7 cellular contexts compared by ENCODE assay signal in the genomic region with DNA sequence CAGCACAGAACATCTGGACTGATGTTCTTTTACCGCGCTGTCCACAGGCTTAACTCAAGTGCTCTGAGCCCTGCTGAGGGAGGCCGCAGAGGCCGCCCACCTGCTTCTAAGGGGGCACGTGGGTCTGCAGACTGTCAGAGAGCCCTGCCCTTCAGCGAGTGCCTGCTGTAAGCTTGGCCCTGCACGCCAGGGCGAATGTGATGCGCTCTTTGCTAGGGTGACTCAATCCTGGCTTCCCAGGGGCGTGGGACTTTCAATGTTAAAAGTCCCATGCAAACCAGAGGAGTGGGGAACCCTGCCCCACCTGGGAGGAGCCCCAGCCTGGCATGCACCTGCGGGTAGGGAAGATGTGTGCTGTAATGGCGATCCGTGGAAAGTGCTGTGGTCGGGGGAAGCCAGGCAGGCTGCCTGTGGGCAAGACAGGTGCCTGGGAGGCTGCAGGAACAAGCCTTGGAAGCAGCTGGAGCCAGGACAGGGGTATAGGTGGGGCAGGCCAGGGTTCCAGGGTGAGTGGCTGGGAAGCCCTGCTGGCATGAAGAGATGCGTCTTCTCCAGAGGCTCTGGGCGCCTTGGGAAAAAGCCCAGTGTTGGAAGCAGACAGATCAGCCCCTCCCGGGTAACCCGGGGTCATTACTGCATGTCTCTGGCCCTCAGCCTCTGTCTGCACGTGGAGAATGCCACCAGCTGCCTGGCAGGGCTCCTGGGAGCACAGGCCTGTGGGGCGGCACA. TPM values are rescaled to one million over a fixed set of nuclear protein-coding genes. Genes with fewer than 3 reads are reported as not detected.
DNase-seq lines count a peak whose midpoint lies in the region; ATAC-seq and TF ChIP-seq lines count a peak whose summit lies in the region.

No MANE protein-coding gene starts in this region.

- H3K27ac Mint-ChIP-seq in activated naive CD4-positive, alpha-beta T cell treated with anti-CD3 and anti-CD28 coated beads for 36 hours, result no peak overlapping the region

- H3K4me3 Mint-ChIP-seq in activated naive CD4-positive, alpha-beta T cell treated with anti-CD3 and anti-CD28 coated beads for 36 hours, result peak overlapping the region; percentile 87

- peaks cover 6% of the 10 kb centered on the region for H3K36me3 Mint-ChIP-seq in activated naive CD4-positive, alpha-beta T cell treated with anti-CD3 and anti-CD28 coated beads for 36 hours (ENCODE audit: low read depth)

- ATAC-seq in GM18508 (IDR thresholded peaks at IDR 0.05; ENCODE audit: insufficient read depth, unreplicated experiment) (peak; percentile 31), HG02610 (IDR thresholded peaks at IDR 0.05; ENCODE audit: unreplicated experiment) (peak; percentile 42), Right ventricle myocardium superior (ENCODE audit: poor library complexity) (peak; percentile 78)

- peaks cover 47% of the 10 kb centered on the region for H3K4me1 Mint-ChIP-seq in activated naive CD4-positive, alpha-beta T cell treated with anti-CD3 and anti-CD28 coated beads for 36 hours (ENCODE audit: low read depth)

- CTCF ChIA-PET in activated naive CD4-positive, alpha-beta T cell treated with anti-CD3 and anti-CD28 coated beads for 36 hours (lab: Charles Lee), result no interaction called here

- DNase-seq in NCI-H2196 (lab: John Stamatoyannopoulos, UW; ENCODE audit: unreplicated experiment), result peak; percentile 65
- peak; percentile 88 for DNase-seq in activated naive CD4-positive, alpha-beta T cell treated with anti-CD3 and anti-CD28 coated beads for 36 hours
- peak; percentile 81 for DNase-seq in Right ventricle myocardium superior
- DNase-seq in retinal pigment epithelial cell (ENCODE audit: low read depth), result no peak
- no peak for DNase-seq in NCI-H1436 (lab: John Stamatoyannopoulos, UW)

- no peak for TF ChIP-seq CTCF in retinal pigment epithelial cell (conservative IDR thresholded peaks at IDR 0.05; ENCODE audit: low read depth, low read length)

- peak overlapping the region; percentile 19 for H3K4me3 ChIP-seq in retinal pigment epithelial cell (ENCODE audit: low read length)

- intact Hi-C loops in activated naive CD4-positive, alpha-beta T cell treated with anti-CD3 and anti-CD28 coated beads for 36 hours (cut with micrococcal nuclease), result loop anchor here (1.0 to 5.0 kb wide), 6 partner anchors 20 to 330 kb away; a partner anchor contains a TSS
- intact Hi-C loops in Right ventricle myocardium superior (cut with DNase I), result no loop called here

- H3K27me3 Mint-ChIP-seq in activated naive CD4-positive, alpha-beta T cell treated with anti-CD3 and anti-CD28 coated beads for 36 hours (ENCODE audit: low read depth), result peaks cover 7% of the 10 kb centered on the region

- H3K9me3 Mint-ChIP-seq in activated naive CD4-positive, alpha-beta T cell treated with anti-CD3 and anti-CD28 coated beads for 36 hours, result no peaks in the 10 kb centered on the region

RNA-seq across cellular contexts. Expression of a gene that starts 0.6 kb away (rescaled TPM):
- total RNA-seq in activated naive CD4-positive, alpha-beta T cell treated with anti-CD3 and anti-CD28 coated beads for 36 hours, result 10 to 100 TPM; 46.6 to 51.4 TPM
- 45.5 TPM for total RNA-seq in Right ventricle myocardium superior

RNA-seq across cellular contexts. Expression of a gene that starts 3.1 kb away (rescaled TPM):
- total RNA-seq in activated naive CD4-positive, alpha-beta T cell treated with anti-CD3 and anti-CD28 coated beads for 36 hours, result not detected
- 1.6 TPM for total RNA-seq in Right ventricle myocardium superior

RNA-seq across cellular contexts. Expression of a gene that starts 29.2 kb away (rescaled TPM):
- total RNA-seq in activated naive CD4-positive, alpha-beta T cell treated with anti-CD3 and anti-CD28 coated beads for 36 hours, result 100 to 1,000 TPM; 120 to 123 TPM
- 16.0 TPM for total RNA-seq in Right ventricle myocardium superior

RNA-seq across cellular contexts. Expression of a gene that starts 50.9 kb away (rescaled TPM):
- 1 to 10 TPM; 2.1 TPM for total RNA-seq in activated naive CD4-positive, alpha-beta T cell treated with anti-CD3 and anti-CD28 coated beads for 36 hours
- total RNA-seq in Right ventricle myocardium superior, result 0.13 TPM

RNA-seq across cellular contexts. Expression of a gene that starts 59.6 kb away (rescaled TPM):
- 10 to 100 TPM; 21.8 to 22.1 TPM for total RNA-seq in activated naive CD4-positive, alpha-beta T cell treated with anti-CD3 and anti-CD28 coated beads for 36 hours
- total RNA-seq in Right ventricle myocardium superior, result 9.8 TPM

Comparison
In these comparisons a context has a peak if more than half of its experiments do, and no peak if none do; other contexts are left out.
1. DNase-seq: peak in NCI-H2196 (single experiment), activated naive CD4-positive, alpha-beta T cell treated with anti-CD3 and anti-CD28 coated beads for 36 hours (single experiment) and Right ventricle myocardium superior (single experiment); none in retinal pigment epithelial cell (single experiment) and NCI-H1436 (single experiment).
2. Peak in every context shown above with its lines, with median percentiles within 50 percentile points of each other: ATAC-seq.